Comparison of ENCODE assay signal across 18 cellular contexts in genomic region chr18:58292675-58293074, GRCh38.
"Had no signal": no experiment of that assay in that cellular context is flagged by ENCODE, and none has a peak within 500 bp of the region (broad histone marks: within the 10 kb centered on the region; RNA-seq: fewer than 3 reads in every experiment).

No MANE protein-coding gene starts in this region.

- H3K27ac ChIP-seq: esophagus squamous epithelium, foreskin keratinocyte, spleen, testis, tibial nerve had no signal

- H3K9me3 ChIP-seq: esophagus squamous epithelium, heart left ventricle, mucosa of descending colon, spleen, testis, tibial nerve had no signal

- ATAC-seq: foreskin keratinocyte; mucosa of descending colon; naive thymus-derived CD8-positive, alpha-beta T cell; sciatic nerve; stimulated activated naive B cell treated with anti-CD40 and anti-IgM and Interleukin-4, amounts not matched to agents 10 μg/mL and 1 μg/mL and 100 μg/mL, for 72 hours had no signal

- H3K27me3 ChIP-seq: esophagus squamous epithelium, foreskin keratinocyte, heart left ventricle, spleen, testis, tibial nerve had no signal

- H3K36me3 ChIP-seq: esophagus squamous epithelium, heart left ventricle, spleen, tibial nerve had no signal

- H3K4me3 ChIP-seq: esophagus squamous epithelium, heart left ventricle, mucosa of descending colon, spleen, testis, tibial nerve had no signal

- FAIRE-seq: colon had no signal

- DNase-seq: esophagus squamous epithelium; foreskin keratinocyte; heart left ventricle; hippocampal formation; mammary epithelial cell; naive thymus-derived CD8-positive, alpha-beta T cell; posterior cingulate gyrus; spleen; stimulated activated CD4-positive, alpha-beta T cell treated with anti-CD3 and anti-CD28 coated beads, Interleukin-15, amount 100 ng/mL, for 24 hours; stimulated activated CD4-positive, alpha-beta T cell treated with anti-CD3 and anti-CD28 coated beads, Interleukin-1b, Interleukin-23, amount 100 ng/mL, for 48 hours; stimulated activated CD4-positive, alpha-beta T cell treated with anti-CD3 and anti-CD28 coated beads, Interleukin-4, amount 100 ng/mL, for 24 hours; stimulated activated naive B cell treated with anti-CD40 and anti-IgM and Interleukin-4, amounts not matched to agents 10 μg/mL and 1 μg/mL and 100 μg/mL, for 72 hours; stimulated activated naive CD8-positive, alpha-beta T cell treated with anti-CD3 and anti-CD28 coated beads, Interleukin-15, amount 100 ng/mL, for 72 hours; testis had no signal
